8 cellular contexts compared by ENCODE assay signal in the genomic region with DNA sequence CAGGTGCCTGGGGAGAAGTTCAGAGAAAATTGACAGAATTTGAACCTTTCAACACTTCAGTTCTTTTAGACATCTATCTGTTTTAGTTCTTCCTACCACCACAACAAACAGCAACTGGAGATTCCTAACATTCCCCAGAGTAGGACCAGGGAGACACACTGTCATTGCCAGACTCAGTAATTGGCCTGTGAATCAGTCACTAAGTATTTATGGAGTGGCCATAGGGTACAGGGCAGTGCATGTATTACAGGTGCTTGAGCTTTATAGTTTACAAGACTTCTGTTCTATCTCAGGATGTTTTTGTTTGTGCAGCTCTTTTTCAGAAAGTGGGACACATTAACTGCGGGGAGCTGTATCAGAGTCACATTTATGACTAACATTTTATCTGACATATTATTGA. TPM values are rescaled to one million over a fixed set of nuclear protein-coding genes. Genes with fewer than 3 reads are reported as not detected.
DNase-seq lines count a peak whose midpoint lies in the region; ATAC-seq lines count a peak whose summit lies in the region.

No MANE protein-coding gene starts in this region.

- WGBS in right cardiac atrium, result 56% methylated on average over 1 of the region's 1 CpG

- H3K27ac ChIP-seq in SK-N-MC (no peak overlapping the region), right cardiac atrium (ENCODE audit: low read length) (no peak overlapping the region)

- POLR2A ChIA-PET in activated CD4-positive, alpha-beta T cell treated with anti-CD3 and anti-CD28 coated beads for 36 hours (lab: Charles Lee), result interaction anchor here (0.5 kb wide), 1 partner anchor 13 kb away, joined by 3 read pairs; no protein-coding TSS in a partner anchor

- H3K9me3 ChIP-seq in SK-N-MC (ENCODE audit: low read depth, low read length) (no peaks in the 10 kb centered on the region), right cardiac atrium (ENCODE audit: control insufficient read depth, low read length) (no peaks in the 10 kb centered on the region)

- H3K4me3 ChIP-seq in SK-N-MC (peak overlapping the region; percentile 85), right cardiac atrium (ENCODE audit: low read length) (peak overlapping the region; percentile 65)

- H3K4me1 ChIP-seq in right cardiac atrium (ENCODE audit: control insufficient read depth, insufficient read depth, low read length), result peaks cover 2% of the 10 kb centered on the region

- peaks cover 27% of the 10 kb centered on the region for H3K36me3 Mint-ChIP-seq in activated CD4-positive, alpha-beta T cell treated with anti-CD3 and anti-CD28 coated beads for 36 hours (ENCODE audit: low read depth)
- peaks cover 2 to 12% of the 10 kb centered on the region in 2 donors for H3K36me3 Mint-ChIP-seq in stimulated activated naive B cell treated with anti-CD40 and anti-IgM and Interleukin-4, amounts not matched to agents 10 μg/mL and 1 μg/mL and 100 μg/mL, for 72 hours

- no peak for ATAC-seq in activated CD4-positive, alpha-beta T cell treated with anti-CD3 and anti-CD28 coated beads for 36 hours
- ATAC-seq in right cardiac atrium (no peak), GM19035 (IDR thresholded peaks at IDR 0.05; ENCODE audit: unreplicated experiment) (no peak)
- no peak for ATAC-seq in stimulated activated naive B cell treated with anti-CD40 and anti-IgM and Interleukin-4, amounts not matched to agents 10 μg/mL and 1 μg/mL and 100 μg/mL, for 72 hours (replicated peaks)

- intact Hi-C loops in activated CD4-positive, alpha-beta T cell treated with anti-CD3 and anti-CD28 coated beads for 36 hours (cut with DNase I, micrococcal nuclease), result loop anchor here (2.0 to 10.0 kb wide), 8 partner anchors 45 to 883 kb away; partner anchors contain the start of genes AGL (in 1 of the 2), EXTL2 (in 1 of the 2), GPR88 (in 1 of the 2) and S1PR1 (in 1 of the 2)
- intact Hi-C loops in right cardiac atrium (cut with DNase I), result loop anchor here in 2 of 4 donors (5.0 to 10.0 kb wide), 3 partner anchors 62 to 101 kb away; no protein-coding TSS in a partner anchor

- H3K27me3 ChIP-seq in right cardiac atrium (ENCODE audit: control insufficient read depth, insufficient read depth), result no peaks in the 10 kb centered on the region

- no peak for DNase-seq in activated CD4-positive, alpha-beta T cell treated with anti-CD3 and anti-CD28 coated beads for 36 hours
- DNase-seq in activated CD4-positive, alpha-beta T cell treated with anti-CD3 and anti-CD28 coated beads for 4 hours, result no peak
- DNase-seq in SK-N-MC (ENCODE audit: low read depth, low spot score) (no peak), right cardiac atrium (no peak), foreskin melanocyte (no peak), amniotic stem cell (lab: John Stamatoyannopoulos, UW) (no peak)
- DNase-seq in stimulated activated naive B cell treated with anti-CD40 and anti-IgM and Interleukin-4, amounts not matched to agents 10 μg/mL and 1 μg/mL and 100 μg/mL, for 72 hours, result no peak

- H3K9ac ChIP-seq in SK-N-MC (ENCODE audit: insufficient read length), result no peak overlapping the region

- CTCF ChIA-PET in activated CD4-positive, alpha-beta T cell treated with anti-CD3 and anti-CD28 coated beads for 36 hours (lab: Charles Lee), result interaction anchor here (0.8 to 5.2 kb wide), 17 partner anchors 12 to 106 kb away, joined by 3 to 44 read pairs (median 4); no protein-coding TSS in a partner anchor

- no peaks in the 10 kb centered on the region for H3K27me3 Mint-ChIP-seq in activated CD4-positive, alpha-beta T cell treated with anti-CD3 and anti-CD28 coated beads for 36 hours
- no peaks in the 10 kb centered on the region for H3K27me3 Mint-ChIP-seq in stimulated activated naive B cell treated with anti-CD40 and anti-IgM and Interleukin-4, amounts not matched to agents 10 μg/mL and 1 μg/mL and 100 μg/mL, for 72 hours

- no peaks in the 10 kb centered on the region for H3K36me3 ChIP-seq in SK-N-MC (ENCODE audit: insufficient read depth, low read length)

- peaks cover 45% of the 10 kb centered on the region for H3K4me1 Mint-ChIP-seq in activated CD4-positive, alpha-beta T cell treated with anti-CD3 and anti-CD28 coated beads for 36 hours
- H3K4me1 Mint-ChIP-seq in stimulated activated naive B cell treated with anti-CD40 and anti-IgM and Interleukin-4, amounts not matched to agents 10 μg/mL and 1 μg/mL and 100 μg/mL, for 72 hours, result peaks cover 22 to 38% of the 10 kb centered on the region in 2 donors

- H3K9me3 Mint-ChIP-seq in activated CD4-positive, alpha-beta T cell treated with anti-CD3 and anti-CD28 coated beads for 36 hours (ENCODE audit: low read depth), result no peaks in the 10 kb centered on the region
- no peaks in the 10 kb centered on the region for H3K9me3 Mint-ChIP-seq in stimulated activated naive B cell treated with anti-CD40 and anti-IgM and Interleukin-4, amounts not matched to agents 10 μg/mL and 1 μg/mL and 100 μg/mL, for 72 hours

- H3K27ac Mint-ChIP-seq in activated CD4-positive, alpha-beta T cell treated with anti-CD3 and anti-CD28 coated beads for 36 hours, result peak overlapping the region; percentile 96
- peak overlapping the region; percentile 96 for H3K27ac Mint-ChIP-seq in stimulated activated naive B cell treated with anti-CD40 and anti-IgM and Interleukin-4, amounts not matched to agents 10 μg/mL and 1 μg/mL and 100 μg/mL, for 72 hours

- peak overlapping the region; percentile 97 for H3K4me3 Mint-ChIP-seq in activated CD4-positive, alpha-beta T cell treated with anti-CD3 and anti-CD28 coated beads for 36 hours
- H3K4me3 Mint-ChIP-seq in stimulated activated naive B cell treated with anti-CD40 and anti-IgM and Interleukin-4, amounts not matched to agents 10 μg/mL and 1 μg/mL and 100 μg/mL, for 72 hours, result peak overlapping the region in 1 of 2 donors; percentile 89

RNA-seq across cellular contexts. Expression of gene CDC14A, which starts 1.7 kb away (rescaled TPM):
- total RNA-seq in activated CD4-positive, alpha-beta T cell treated with anti-CD3 and anti-CD28 coated beads for 36 hours, result 10 to 100 TPM; 12.2 to 13.6 TPM
- total RNA-seq in right cardiac atrium, result 1 to 10 TPM; 3.6 to 5.2 (median 4.8) TPM
- 1.9 TPM for polyA plus RNA-seq in right cardiac atrium
